27 cellular contexts compared by ENCODE assay signal in the genomic region with DNA sequence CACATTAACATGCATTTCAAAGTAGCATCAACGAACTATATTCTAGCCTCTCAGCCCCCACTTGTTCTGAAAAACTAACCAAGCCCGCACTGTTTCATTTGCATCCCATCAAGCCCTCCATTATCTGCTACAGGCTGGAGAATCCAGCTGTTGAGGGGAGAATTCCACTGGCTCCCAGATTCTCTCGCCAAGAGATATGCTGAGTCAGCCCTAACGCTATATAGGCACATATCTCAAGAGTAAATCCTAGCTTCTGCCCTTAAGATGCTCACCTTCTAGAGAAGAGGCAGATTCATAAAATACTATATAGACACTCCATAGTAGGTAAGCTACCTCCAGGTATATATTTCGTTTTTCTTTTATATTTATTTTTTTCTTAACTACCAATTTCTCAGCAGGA.
"Had no signal": no experiment of that assay in that cellular context is flagged by ENCODE, and none has a peak within 500 bp of the region (broad histone marks: within the 10 kb centered on the region; RNA-seq: fewer than 3 reads in every experiment).

No MANE protein-coding gene starts in this region.

- H3K27ac ChIP-seq: neural progenitor cell, ovary, parathyroid adenoma, psoas muscle, skin epidermis, spleen, suprapubic skin, testis, tibial artery, transverse colon, upper lobe of right lung, uterus had no signal

- H3K4me3 ChIP-seq: neural progenitor cell, ovary, psoas muscle, skin epidermis, smooth muscle cell, spleen, suprapubic skin, testis, tibial artery, transverse colon, upper lobe of right lung, uterus had no signal

- H3K27me3 ChIP-seq: neural progenitor cell, ovary, spleen, suprapubic skin, testis, tibial artery, transverse colon, upper lobe of right lung, uterus had no signal

- H3K9ac ChIP-seq: neural progenitor cell, parathyroid adenoma had no signal

- H3K36me3 ChIP-seq: neural progenitor cell, ovary, spleen, suprapubic skin, tibial artery, transverse colon, upper lobe of right lung, uterus had no signal

- H3K79me2 ChIP-seq: parathyroid adenoma had no signal

- H3K4me1 ChIP-seq: neural progenitor cell, parathyroid adenoma, psoas muscle, spleen, suprapubic skin, testis, tibial artery, transverse colon, upper lobe of right lung, uterus had no signal

- DNase-seq: natural killer cell; occipital lobe; ovary; psoas muscle; right cardiac atrium; spleen; stimulated activated CD4-positive, alpha-beta T cell treated with anti-CD3 and anti-CD28 coated beads, Interleukin-12 subunit alpha, Interleukin-12 subunit beta, amount 100 ng/mL, for 4 hours; stimulated activated CD4-positive, alpha-beta T cell treated with anti-CD3 and anti-CD28 coated beads, Interleukin-1b, Interleukin-23, amount 100 ng/mL, for 48 hours; stimulated activated CD4-positive, alpha-beta T cell treated with anti-CD3 and anti-CD28 coated beads, Interleukin-4, amount 100 ng/mL, for 1 hour; stimulated activated CD4-positive, alpha-beta T cell treated with anti-CD3 and anti-CD28 coated beads, Interleukin-4, amount 100 ng/mL, for 4 hours; stimulated activated CD8-positive, alpha-beta memory T cell treated with anti-CD3 and anti-CD28 coated beads, Interleukin-4, amount 100 ng/mL, for 48 hours; stimulated activated naive CD4-positive, alpha-beta T cell; stimulated activated naive CD8-positive, alpha-beta T cell treated with anti-CD3 and anti-CD28 coated beads, Interleukin-15, amount 100 ng/mL, for 72 hours; stimulated activated naive CD8-positive, alpha-beta T cell treated with anti-CD3 and anti-CD28 coated beads, Interleukin-15, Interleukin-2, amounts not matched to agents 100 U/mL and 50 U/mL, for 24 hours; substantia nigra; testis; tibial artery; transverse colon; upper lobe of right lung; uterus had no signal

- ATAC-seq: natural killer cell; psoas muscle; right cardiac atrium; sciatic nerve; stimulated activated memory B cell treated with anti-CD40 and anti-IgM and Interleukin-4, amounts not matched to agents 10 μg/mL and 1 μg/mL and 100 μg/mL, for 72 hours; stimulated activated naive CD8-positive, alpha-beta T cell treated with anti-CD3 and anti-CD28 coated beads, Interleukin-15, amount 100 ng/mL, for 72 hours; stimulated activated naive CD8-positive, alpha-beta T cell treated with anti-CD3 and anti-CD28 coated beads, Interleukin-15, Interleukin-2, amounts not matched to agents 100 U/mL and 50 U/mL, for 24 hours; upper lobe of right lung had no signal

- H3K9me3 ChIP-seq: ovary, psoas muscle, testis, upper lobe of right lung, uterus had no signal

- H3K4me2 ChIP-seq: neural progenitor cell, smooth muscle cell had no signal

- H2AFZ ChIP-seq: neural progenitor cell, parathyroid adenoma had no signal
